22 cellular contexts compared by ENCODE assay signal in genomic region chr9:100206899-100207298, GRCh38.
DNase-seq lines count a peak whose midpoint lies in the region; ATAC-seq, FAIRE-seq and TF ChIP-seq lines count a peak whose summit lies in the region.
"Had no signal": no experiment of that assay in that cellular context is flagged by ENCODE, and none has a peak within 500 bp of the region (broad histone marks: within the 10 kb centered on the region; RNA-seq: fewer than 3 reads in every experiment).

No MANE protein-coding gene starts in this region.

- H3K36me3 ChIP-seq in kidney (ENCODE audit: control insufficient read depth in 1 of 2, insufficient read depth in 2 of 2, low read length in 2 of 2) (no peaks in the 10 kb centered on the region), body of pancreas (replicated peaks in 1 of 2; ENCODE audit: insufficient read depth in 1 of 2, low read depth in 2 of 2) (no peaks in the 10 kb centered on the region), HepG2 (replicated peaks in 1 of 2; ENCODE audit: control insufficient read depth in 1 of 2, insufficient read depth in 2 of 2, low read length in 2 of 2) (no peaks in the 10 kb centered on the region)
- H3K36me3 ChIP-seq: stomach had no signal

- H3K4me3 ChIP-seq in kidney (ENCODE audit: low read length in 2 of 2) (no peak overlapping the region), body of pancreas (no peak overlapping the region), HepG2 (replicated peaks in 1 of 3; ENCODE audit: insufficient read depth in 1 of 3, low read depth in 2 of 3, low read length in 3 of 3) (no peak overlapping the region)
- H3K4me3 ChIP-seq: lung, stomach had no signal

- no peaks in the 10 kb centered on the region for H4K20me1 ChIP-seq in HepG2 (ENCODE audit: insufficient read depth, low read length)

- no peak for TF ChIP-seq CTCF in kidney (IDR thresholded peaks at IDR 0.05; ENCODE audit: borderline replicate concordance, extremely low read depth, insufficient read depth)
- no peak for TF ChIP-seq CTCF in body of pancreas (IDR thresholded peaks at IDR 0.05)
- no peak for TF ChIP-seq CTCF in HepG2 (CRISPR knock-in tag; IDR thresholded peaks at IDR 0.05)

- no peaks in the 10 kb centered on the region for H3K36me3 Mint-ChIP-seq in immature natural killer cell

- ATAC-seq in esophagus mucosa (peak; percentile 51), body of pancreas (no peak), HepG2 (no peak)
- ATAC-seq: activated naive CD8-positive, alpha-beta T cell treated with anti-CD3 and anti-CD28 coated beads, Interleukin-2, amount 50 U/mL, for 24 hours had no signal

- H3K4me1 ChIP-seq in kidney (ENCODE audit: control insufficient read depth in 1 of 2, insufficient read depth in 1 of 2, low read depth in 1 of 2, low read length in 2 of 2) (no peaks in the 10 kb centered on the region), body of pancreas (no peaks in the 10 kb centered on the region), HepG2 (ENCODE audit: insufficient read depth, low read length) (no peaks in the 10 kb centered on the region)
- H3K4me1 ChIP-seq: stomach had no signal

- no peaks in the 10 kb centered on the region for H3K9me3 ChIP-seq in kidney (ENCODE audit: control insufficient read depth in 1 of 2, low read length in 2 of 2)
- H3K9me3 ChIP-seq in body of pancreas, result no peaks in the 10 kb centered on the region
- H3K9me3 ChIP-seq in HepG2 (ENCODE audit: low read length), result no peaks in the 10 kb centered on the region
- H3K9me3 ChIP-seq: stomach had no signal

- no peak for TF ChIP-seq RAD21 in HepG2 (CRISPR knock-in tag; IDR thresholded peaks at IDR 0.05)

- no peaks in the 10 kb centered on the region for H3K27me3 ChIP-seq in body of pancreas
- H3K27me3 ChIP-seq in HepG2 (ENCODE audit: control insufficient read depth in 1 of 2, insufficient read depth in 2 of 2, low read length in 2 of 2), result no peaks in the 10 kb centered on the region
- H3K27me3 ChIP-seq: stomach had no signal

- H3K9ac ChIP-seq in kidney (ENCODE audit: low read length in 2 of 2) (no peak overlapping the region), HepG2 (ENCODE audit: insufficient read depth, low read depth, low read length) (no peak overlapping the region)

- FAIRE-seq in kidney (lab: Jason Lieb, UNC), result peak; percentile 11
- no peak for FAIRE-seq in HepG2 (lab: Jason Lieb, UNC)

- 83 to 88% methylated on average over 3 of the region's 3 CpGs for WGBS in body of pancreas, 2 donors
- WGBS in HepG2 (ENCODE audit: low lambda C conversion rate), result 90% methylated on average over 3 of the region's 3 CpGs

- DNase-seq in ELR (ENCODE audit: low read depth), result peak; percentile 19
- peak; percentile 5 for DNase-seq in RPMI7951 (ENCODE audit: low read depth)
- no peak for DNase-seq in kidney
- no peak for DNase-seq in CD1c-positive myeloid dendritic cell (ENCODE audit: extremely low spot score)
- DNase-seq in immature natural killer cell, result no peak
- no peak for DNase-seq in body of pancreas
- DNase-seq in HepG2 (ENCODE audit: low spot score), result no peak
- DNase-seq: activated CD4-positive, alpha-beta T cell treated with anti-CD3 and anti-CD28 coated beads, Interleukin-2, amount 50 U/mL, for 1 hour; activated effector memory CD4-positive, alpha-beta T cell treated with anti-CD3 and anti-CD28 coated beads, Interleukin-2, amount 50 U/mL, for 16 hours; activated naive CD8-positive, alpha-beta T cell treated with anti-CD3 and anti-CD28 coated beads, Interleukin-2, amount 50 U/mL, for 24 hours; DMS79; GOT3; head of caudate nucleus; Karpas-422; NCI-H526; retina; stimulated activated CD4-positive, alpha-beta T cell treated with anti-CD3 and anti-CD28 coated beads, Interleukin-4, amount 100 ng/mL, for 4 hours; stomach; trophoblast cell had no signal

- CTCF ChIA-PET in HepG2 (lab: Yijun Ruan, JAX; ENCODE audit: low intra/inter-chr PET ratio, low total read pairs), result no interaction called here

- intact Hi-C loops in kidney (cut with DNase I), result no loop called here
- intact Hi-C loops in body of pancreas (cut with DNase I), result no loop called here
- intact Hi-C loops in HepG2 (cut with micrococcal nuclease; ENCODE audit: unreplicated experiment), result no loop called here

- POLR2A ChIA-PET in HepG2 (lab: Yijun Ruan, JAX), result no interaction called here

- no TSS peak for BruUV-seq in HepG2 (replicated peaks; lab: Mats Ljungman, UMichigan)

- in situ Hi-C loops in HepG2 (cut with HindIII; ENCODE audit: extremely low pct_ligation_motif_present, low pct_unique_long_range_greater_than_20kb), result no loop called here

- no peak overlapping the region for H3K27ac Mint-ChIP-seq in immature natural killer cell
- H3K27ac Mint-ChIP-seq: activated naive CD8-positive, alpha-beta T cell treated with anti-CD3 and anti-CD28 coated beads, Interleukin-2, amount 50 U/mL, for 24 hours; T-helper 1 cell treated with Interleukin-12 subunit alpha and Interleukin-12 subunit beta and Interleukin-4 antibody, amounts not matched to agents 30 μg/mL and 1 μg/mL, for 36 hours had no signal

- no peaks in the 10 kb centered on the region for H3K9me3 Mint-ChIP-seq in immature natural killer cell
- H3K9me3 Mint-ChIP-seq: activated naive CD8-positive, alpha-beta T cell treated with anti-CD3 and anti-CD28 coated beads, Interleukin-2, amount 50 U/mL, for 24 hours; T-helper 1 cell treated with Interleukin-12 subunit alpha and Interleukin-12 subunit beta and Interleukin-4 antibody, amounts not matched to agents 30 μg/mL and 1 μg/mL, for 36 hours had no signal

- H2AFZ ChIP-seq in HepG2 (ENCODE audit: low read length), result no peak overlapping the region

- TF ChIP-seq EP300 in HepG2 (IDR thresholded peaks at IDR 0.05; ENCODE audit: low read depth in 2 of 2, low read length in 2 of 2) (no peak), HepG2 (CRISPR knock-in tag; IDR thresholded peaks at IDR 0.05; ENCODE audit: borderline replicate concordance) (no peak)

- H3K4me1 Mint-ChIP-seq in immature natural killer cell, result peaks cover 10 to 12% of the 10 kb centered on the region in 2 donors

- TF ChIP-seq POLR2A in body of pancreas (IDR thresholded peaks at IDR 0.05) (no peak), HepG2 (IDR thresholded peaks at IDR 0.05; ENCODE audit: insufficient read depth in 1 of 2, low read depth in 2 of 2, low read length in 2 of 2) (no peak)

- no peak overlapping the region for H3K4me2 ChIP-seq in HepG2 (ENCODE audit: low read depth, low read length)

- H3K27ac ChIP-seq in kidney (ENCODE audit: low read depth in 2 of 2, low read length in 2 of 2) (no peak overlapping the region), body of pancreas (no peak overlapping the region), HepG2 (ENCODE audit: extremely low read length, insufficient read depth, low read length) (no peak overlapping the region)
- H3K27ac ChIP-seq: stomach had no signal

- H3K27me3 Mint-ChIP-seq in immature natural killer cell (ENCODE audit: low read depth in 3 of 3), result no peaks in the 10 kb centered on the region
- H3K27me3 Mint-ChIP-seq: activated naive CD8-positive, alpha-beta T cell treated with anti-CD3 and anti-CD28 coated beads, Interleukin-2, amount 50 U/mL, for 24 hours had no signal

- no peaks in the 10 kb centered on the region for H3K79me2 ChIP-seq in HepG2 (ENCODE audit: insufficient read depth, low read length)

- H3K4me3 Mint-ChIP-seq in immature natural killer cell, result no peak overlapping the region
- H3K4me3 Mint-ChIP-seq: activated naive CD8-positive, alpha-beta T cell treated with anti-CD3 and anti-CD28 coated beads, Interleukin-2, amount 50 U/mL, for 24 hours; T-helper 1 cell treated with Interleukin-12 subunit alpha and Interleukin-12 subunit beta and Interleukin-4 antibody, amounts not matched to agents 30 μg/mL and 1 μg/mL, for 36 hours had no signal

TF ChIP-seq in HepG2, 621 proteins besides CTCF, POLR2A, EP300 and RAD21 (continues in another document):
- TF ChIP-seq BCL6 (CRISPR knock-in tag; IDR thresholded peaks at IDR 0.05) (no peak), TOPORS (CRISPR knock-in tag; IDR thresholded peaks at IDR 0.05) (no peak), KLF15 (CRISPR knock-in tag; IDR thresholded peaks at IDR 0.05; ENCODE audit: borderline replicate concordance) (no peak), ZNF609 (CRISPR knock-in tag; IDR thresholded peaks at IDR 0.05; ENCODE audit: borderline replicate concordance) (no peak), SSRP1 (CRISPR knock-in tag; IDR thresholded peaks at IDR 0.05) (no peak), ZBTB38 (CRISPR knock-in tag; IDR thresholded peaks at IDR 0.05) (no peak), ZSCAN12 (CRISPR knock-in tag; IDR thresholded peaks at IDR 0.05) (no peak)

Comparison
In these comparisons a context has a peak if more than half of its experiments do, and no peak if none do; other contexts are left out.
1. DNase-seq: peak in ELR (single experiment) and RPMI7951 (single experiment); none in kidney (single experiment), CD1c-positive myeloid dendritic cell (single experiment), immature natural killer cell (0 of 3), body of pancreas (0 of 4) and HepG2 (single experiment).